29 cellular contexts compared by ENCODE assay signal in the genomic region with DNA sequence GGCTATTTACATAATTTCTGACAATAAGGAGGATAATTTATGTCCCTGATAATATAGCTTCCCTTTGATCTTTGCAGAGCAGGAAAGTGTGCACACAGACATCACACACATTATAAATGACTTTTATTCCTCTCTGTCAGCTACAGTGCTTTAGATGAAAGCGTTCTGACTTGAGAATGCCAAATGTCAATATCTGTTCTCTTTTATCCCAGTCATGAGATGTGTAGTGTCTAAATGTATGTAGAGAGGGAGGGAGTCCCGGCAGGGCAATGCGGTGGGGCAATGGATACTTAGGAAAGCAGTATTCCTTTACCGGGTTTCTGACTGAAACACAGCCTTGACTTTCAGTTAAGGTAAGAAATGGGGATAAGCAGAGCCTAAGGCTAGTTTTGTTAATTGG.
"Had no signal": no experiment of that assay in that cellular context is flagged by ENCODE, and none has a peak within 500 bp of the region (broad histone marks: within the 10 kb centered on the region; RNA-seq: fewer than 3 reads in every experiment).

No MANE protein-coding gene starts in this region.

- H3K27ac ChIP-seq: brain microvascular endothelial cell, RWPE1, SJSA1 had no signal

- H3K4me3 ChIP-seq: SJSA1 had no signal

- H3K36me3 ChIP-seq: brain microvascular endothelial cell, SJSA1 had no signal

- H3K9me3 Mint-ChIP-seq: activated CD4-positive, alpha-beta memory T cell treated with anti-CD3 and anti-CD28 coated beads for 36 hours; activated CD4-positive, alpha-beta T cell treated with anti-CD3 and anti-CD28 coated beads, Interleukin-2, amount 10 ng/mL, durations not matched to agents 7 days and 5 days; activated naive CD4-positive, alpha-beta T cell treated with anti-CD3 and anti-CD28 coated beads for 36 hours; activated T-helper 17 cell treated with anti-CD3 and anti-CD28 coated beads, Interleukin-2, amount 50 U/mL, for 72 hours; WTC11 had no signal

- H3K27me3 Mint-ChIP-seq: activated CD4-positive, alpha-beta memory T cell treated with anti-CD3 and anti-CD28 coated beads for 36 hours; activated CD4-positive, alpha-beta T cell treated with anti-CD3 and anti-CD28 coated beads, Interleukin-2, amount 10 ng/mL, durations not matched to agents 7 days and 5 days; activated T-helper 17 cell treated with anti-CD3 and anti-CD28 coated beads, Interleukin-2, amount 50 U/mL, for 72 hours; IgD-negative memory B cell; T-helper 17 cell had no signal

- H3K36me3 Mint-ChIP-seq: activated CD4-positive, alpha-beta memory T cell treated with anti-CD3 and anti-CD28 coated beads for 36 hours; activated naive CD8-positive, alpha-beta T cell; WTC11 had no signal

- DNase-seq: activated CD4-positive, alpha-beta memory T cell treated with anti-CD3 and anti-CD28 coated beads for 36 hours; activated CD4-positive, alpha-beta T cell treated with anti-CD3 and anti-CD28 coated beads, Interleukin-2, amount 10 ng/mL, durations not matched to agents 7 days and 5 days; activated CD4-positive, CD25-positive, alpha-beta regulatory T cell treated with anti-CD3 and anti-CD28 coated beads, Interleukin-2, amount 50 U/mL, for 72 hours; activated CD8-positive, alpha-beta memory T cell treated with anti-CD3 and anti-CD28 coated beads for 24 hours; activated gamma-delta T cell; activated naive CD4-positive, alpha-beta T cell treated with anti-CD3 and anti-CD28 coated beads for 36 hours; activated T-cell treated with anti-CD3 and anti-CD28 coated beads for 4 hours; activated T-cell treated with anti-CD3 and anti-CD28 coated beads, Interleukin-2, amount 50 U/mL, for 48 hours; brain microvascular endothelial cell; cerebellar nuclear complex; KG1; NCI-H1048; NCI-H1436; NCI-H1694 treated with DMSO at 0.1 percent for 48 hours; NCI-H2029 treated with DMSO at 0.1 percent for 48 hours; NCI-H446; NCI-H526; NK-92 treated with Interleukin-12 subunit alpha and Interleukin-12 subunit beta, amount 100 ng/mL, for 24 hours; OCI-M1; SHP77; T-helper 17 cell; T-helper 9 cell had no signal

- H3K27ac Mint-ChIP-seq: activated CD4-positive, alpha-beta memory T cell treated with anti-CD3 and anti-CD28 coated beads for 36 hours; activated CD4-positive, alpha-beta T cell treated with anti-CD3 and anti-CD28 coated beads, Interleukin-2, amount 10 ng/mL, durations not matched to agents 7 days and 5 days; activated naive CD4-positive, alpha-beta T cell treated with anti-CD3 and anti-CD28 coated beads for 36 hours; activated naive CD8-positive, alpha-beta T cell; activated T-helper 17 cell treated with anti-CD3 and anti-CD28 coated beads, Interleukin-2, amount 50 U/mL, for 72 hours; IgD-negative memory B cell; T-helper 17 cell; WTC11 had no signal

- H3K4me1 Mint-ChIP-seq: activated CD4-positive, alpha-beta T cell treated with anti-CD3 and anti-CD28 coated beads, Interleukin-2, amount 10 ng/mL, durations not matched to agents 7 days and 5 days; IgD-negative memory B cell had no signal

- H3K4me3 Mint-ChIP-seq: activated CD4-positive, alpha-beta memory T cell treated with anti-CD3 and anti-CD28 coated beads for 36 hours; activated CD4-positive, alpha-beta T cell treated with anti-CD3 and anti-CD28 coated beads, Interleukin-2, amount 10 ng/mL, durations not matched to agents 7 days and 5 days; activated naive CD4-positive, alpha-beta T cell treated with anti-CD3 and anti-CD28 coated beads for 36 hours; activated naive CD8-positive, alpha-beta T cell; activated T-helper 17 cell treated with anti-CD3 and anti-CD28 coated beads, Interleukin-2, amount 50 U/mL, for 72 hours; IgD-negative memory B cell; T-helper 17 cell; WTC11 had no signal

- ATAC-seq: activated T-helper 17 cell treated with anti-CD3 and anti-CD28 coated beads, Interleukin-2, amount 50 U/mL, for 72 hours; Panc1; T-helper 17 cell; WTC11 had no signal

- H3K27me3 ChIP-seq: brain microvascular endothelial cell, SJSA1 had no signal

- H3K9me3 ChIP-seq: SJSA1 had no signal

- H3K4me1 ChIP-seq: SJSA1 had no signal
